In genomic region chr10:24618401-24618800, GRCh38 we compare ENCODE assay signal across 11 cellular contexts.
DNase-seq lines count a peak whose midpoint lies in the region; ATAC-seq and TF ChIP-seq lines count a peak whose summit lies in the region.
"Had no signal": no experiment of that assay in that cellular context is flagged by ENCODE, and none has a peak within 500 bp of the region (broad histone marks: within the 10 kb centered on the region; RNA-seq: fewer than 3 reads in every experiment).

No MANE protein-coding gene starts in this region.

- peak overlapping the region; percentile 6 for H3K4me3 Mint-ChIP-seq in activated T-cell treated with anti-CD3 and anti-CD28 coated beads, Interleukin-2, amount 50 U/mL, for 24 hours
- H3K4me3 Mint-ChIP-seq: natural killer cell had no signal

- no peak overlapping the region for H3K4me3 ChIP-seq in RWPE2 (ENCODE audit: severe bottlenecking)
- H3K4me3 ChIP-seq: left lung, upper lobe of right lung had no signal

- DNase-seq in activated T-cell treated with anti-CD3 and anti-CD28 coated beads, Interleukin-2, amount 50 U/mL, for 24 hours, result no peak
- DNase-seq in activated T-cell treated with anti-CD3 and anti-CD28 coated beads for 4 hours (no peak), RWPE2 (ENCODE audit: low spot score) (no peak), foreskin keratinocyte (peak; percentile 32 to 69), NOMO-1 treated with dmso at 0.1 percent for 144 hours (lab: John Stamatoyannopoulos, UW; ENCODE audit: unreplicated experiment) (no peak)
- no peak for DNase-seq in stimulated activated naive CD8-positive, alpha-beta T cell treated with anti-CD3 and anti-CD28 coated beads, Interleukin-15, Interleukin-2, amounts not matched to agents 100 U/mL and 50 U/mL, for 24 hours

- peak overlapping the region; percentile 3 for H3K27ac ChIP-seq in RWPE2 (ENCODE audit: poor library complexity, severe bottlenecking)
- H3K27ac ChIP-seq in foreskin keratinocyte, result no peak overlapping the region
- H3K27ac ChIP-seq: left lung, upper lobe of right lung had no signal

- no peak for TF ChIP-seq CTCF in RWPE2 (IDR thresholded peaks at IDR 0.05; ENCODE audit: poor library complexity, severe bottlenecking)
- no peak for TF ChIP-seq CTCF in foreskin keratinocyte (conservative IDR thresholded peaks at IDR 0.05)

- peaks cover 49% of the 10 kb centered on the region for H3K4me1 Mint-ChIP-seq in activated T-cell treated with anti-CD3 and anti-CD28 coated beads, Interleukin-2, amount 50 U/mL, for 24 hours (ENCODE audit: low read depth)

- peak; percentile 68 for ATAC-seq in RWPE2 (ENCODE audit: low read depth)
- ATAC-seq in foreskin keratinocyte, result peak; percentile 67
- ATAC-seq in stimulated activated naive CD8-positive, alpha-beta T cell treated with anti-CD3 and anti-CD28 coated beads, Interleukin-15, Interleukin-2, amounts not matched to agents 100 U/mL and 50 U/mL, for 24 hours, result peak; percentile 42
- ATAC-seq in HG03108 (IDR thresholded peaks at IDR 0.05; ENCODE audit: unreplicated experiment), result no peak
- no peak for ATAC-seq in GM18505 (IDR thresholded peaks at IDR 0.05; ENCODE audit: unreplicated experiment)

- H3K9me3 Mint-ChIP-seq in activated T-cell treated with anti-CD3 and anti-CD28 coated beads, Interleukin-2, amount 50 U/mL, for 24 hours, result no peaks in the 10 kb centered on the region
- H3K9me3 Mint-ChIP-seq: natural killer cell had no signal

- H3K9me3 ChIP-seq in RWPE2 (ENCODE audit: severe bottlenecking), result no peaks in the 10 kb centered on the region
- H3K9me3 ChIP-seq: left lung, upper lobe of right lung had no signal

- TF ChIP-seq POLR2A in GM18505 (IDR thresholded peaks at IDR 0.05; ENCODE audit: borderline replicate concordance, extremely low read depth, insufficient read depth, insufficient read length), result no peak

- H3K27me3 ChIP-seq in RWPE2 (ENCODE audit: insufficient read depth, poor library complexity, severe bottlenecking) (no peaks in the 10 kb centered on the region), foreskin keratinocyte (no peaks in the 10 kb centered on the region)
- H3K27me3 ChIP-seq: left lung, upper lobe of right lung had no signal

- peaks cover 20% of the 10 kb centered on the region for H3K4me1 ChIP-seq in RWPE2 (ENCODE audit: insufficient read depth, poor library complexity, severe bottlenecking)
- peaks cover 25% of the 10 kb centered on the region for H3K4me1 ChIP-seq in foreskin keratinocyte
- H3K4me1 ChIP-seq: left lung, upper lobe of right lung had no signal

- peak overlapping the region; percentile 15 for H3K27ac Mint-ChIP-seq in activated T-cell treated with anti-CD3 and anti-CD28 coated beads, Interleukin-2, amount 50 U/mL, for 24 hours
- H3K27ac Mint-ChIP-seq: natural killer cell had no signal

- H3K27me3 Mint-ChIP-seq in activated T-cell treated with anti-CD3 and anti-CD28 coated beads, Interleukin-2, amount 50 U/mL, for 24 hours, result no peaks in the 10 kb centered on the region

- H3K36me3 ChIP-seq in RWPE2 (ENCODE audit: low read depth), result peaks cover 45% of the 10 kb centered on the region

- peaks cover 8% of the 10 kb centered on the region for H3K36me3 Mint-ChIP-seq in activated T-cell treated with anti-CD3 and anti-CD28 coated beads, Interleukin-2, amount 50 U/mL, for 24 hours (ENCODE audit: low read depth)
- H3K36me3 Mint-ChIP-seq: natural killer cell had no signal

Comparison
In these comparisons a context has a peak if more than half of its experiments do, and no peak if none do; other contexts are left out.
1. DNase-seq: peak in foreskin keratinocyte (2 of 2); none in activated T-cell treated with anti-CD3 and anti-CD28 coated beads, Interleukin-2, amount 50 U/mL, for 24 hours (single experiment), activated T-cell treated with anti-CD3 and anti-CD28 coated beads for 4 hours (single experiment), RWPE2 (single experiment), stimulated activated naive CD8-positive, alpha-beta T cell treated with anti-CD3 and anti-CD28 coated beads, Interleukin-15, Interleukin-2, amounts not matched to agents 100 U/mL and 50 U/mL, for 24 hours (single experiment) and NOMO-1 treated with dmso at 0.1 percent for 144 hours (single experiment).
2. ATAC-seq: peak in RWPE2 (single experiment), foreskin keratinocyte (single experiment) and stimulated activated naive CD8-positive, alpha-beta T cell treated with anti-CD3 and anti-CD28 coated beads, Interleukin-15, Interleukin-2, amounts not matched to agents 100 U/mL and 50 U/mL, for 24 hours (single experiment); none in HG03108 (single experiment) and GM18505 (single experiment).